1 cellular context compared by ENCODE assay signal in the genomic region with DNA sequence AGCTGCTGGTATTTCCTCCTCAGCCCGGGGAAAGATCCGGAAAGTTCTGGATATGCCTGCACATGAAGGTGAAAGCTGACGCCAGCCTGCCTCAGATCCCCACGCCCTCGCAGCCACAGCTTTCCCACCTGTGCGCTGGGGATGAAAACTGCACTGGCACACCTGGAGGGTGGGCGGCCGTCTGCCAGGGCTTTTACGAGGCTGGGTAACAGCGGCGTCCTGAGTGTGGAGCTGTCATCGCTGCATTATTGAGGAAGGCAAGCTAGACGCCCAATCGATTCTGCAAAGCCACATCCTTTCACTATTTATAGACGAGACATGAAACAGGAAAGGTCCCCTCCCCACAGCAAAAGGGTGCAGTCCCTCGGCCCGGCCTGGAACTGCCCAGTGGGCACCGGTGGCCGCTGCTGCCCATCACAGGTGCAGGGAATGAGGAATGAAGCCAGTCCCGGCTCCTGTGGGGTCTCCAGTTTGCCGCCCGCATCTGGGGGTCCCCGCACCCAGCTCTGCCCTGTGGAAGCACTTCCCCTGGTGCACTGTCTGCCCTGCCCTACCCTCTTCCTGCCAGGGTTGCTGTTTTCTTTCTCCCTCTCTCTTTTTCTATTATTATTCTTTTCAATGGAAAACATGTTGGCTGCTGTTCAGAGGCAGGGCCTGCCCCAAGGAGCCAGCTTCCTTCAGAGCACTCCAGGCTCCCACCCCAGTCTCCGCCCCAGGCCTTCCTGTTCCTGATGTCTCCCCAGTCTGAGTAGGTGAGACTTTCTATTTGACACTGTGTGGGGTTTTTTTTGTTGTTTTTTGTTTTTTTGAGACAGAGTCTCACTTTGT.
TF ChIP-seq lines count a peak whose summit lies in the region.

No MANE protein-coding gene starts in this region.

TF ChIP-seq in HEK293T, 16 proteins besides CTCF, POLR2A, EP300 and RAD21 (continued from another document):
- TF ChIP-seq PKNOX1 (IDR thresholded peaks at IDR 0.05) (no peak), CTBP1 (IDR thresholded peaks at IDR 0.05; ENCODE audit: borderline replicate concordance) (no peak), L3MBTL2 (conservative IDR thresholded peaks at IDR 0.05) (no peak)
